12 cellular contexts compared by ENCODE assay signal in the genomic region with DNA sequence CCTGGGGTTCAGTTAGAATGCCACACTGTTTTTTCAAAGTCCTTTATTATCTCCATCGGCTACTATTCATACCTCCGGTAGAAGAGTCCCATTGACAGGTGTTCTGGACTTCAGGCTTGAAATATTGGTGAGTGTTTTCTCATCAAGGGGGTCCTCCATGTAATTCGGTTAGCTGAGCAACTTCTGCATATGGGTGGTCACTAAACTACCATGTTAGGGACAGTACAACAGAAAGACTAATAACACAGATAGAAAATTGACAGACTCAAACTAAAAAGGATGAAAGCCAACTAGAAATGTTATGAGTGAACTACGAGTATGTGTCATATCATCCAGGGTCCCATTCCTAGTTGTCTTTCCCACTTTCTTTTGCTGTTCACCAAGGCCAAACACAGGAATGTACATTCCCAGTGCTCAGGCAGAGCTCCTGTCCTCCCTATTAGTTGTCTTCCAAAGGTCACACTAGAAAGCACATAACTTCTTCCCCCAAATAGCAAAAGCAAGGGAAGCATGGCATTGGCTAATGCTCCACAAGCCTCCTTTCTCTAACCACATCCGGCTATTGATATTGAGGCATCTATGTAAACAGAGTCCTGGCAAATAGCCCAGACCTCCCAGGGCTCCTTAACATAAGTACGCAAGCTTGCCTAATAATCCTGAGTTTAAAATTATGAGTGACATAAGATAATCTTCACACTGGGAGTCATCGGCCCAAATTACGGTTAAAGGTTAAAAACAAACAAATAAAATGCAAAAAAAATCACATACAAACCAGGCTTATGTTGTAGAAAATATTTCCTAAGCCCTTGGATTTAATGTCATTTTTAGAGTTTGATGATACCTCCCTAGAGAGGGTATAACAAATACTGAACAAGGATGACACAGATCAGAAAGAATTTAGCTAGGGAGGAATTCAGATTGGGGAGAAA. TPM values are rescaled to one million over a fixed set of nuclear protein-coding genes. Genes with fewer than 3 reads are reported as not detected.
DNase-seq lines count a peak whose midpoint lies in the region; FAIRE-seq and TF ChIP-seq lines count a peak whose summit lies in the region.
"Had no signal": no experiment of that assay in that cellular context is flagged by ENCODE, and none has a peak within 500 bp of the region (broad histone marks: within the 10 kb centered on the region; RNA-seq: fewer than 3 reads in every experiment).

No MANE protein-coding gene starts in this region.

- dilution Hi-C loops in endothelial cell of umbilical vein (cut with MboI; ENCODE audit: extremely low pct_ligation_motif_present, low sequenced_read_pairs) = no loop called here

- intact Hi-C loops in endothelial cell of umbilical vein (cut with micrococcal nuclease) = no loop called here

- H3K4me1 ChIP-seq in endothelial cell of umbilical vein (ENCODE audit: control insufficient read depth, extremely low read depth, insufficient read depth, low read length) (no peaks in the 10 kb centered on the region), osteoblast (ENCODE audit: insufficient read depth, low read length) (peaks cover 22% of the 10 kb centered on the region)
- H3K4me1 ChIP-seq: testis had no signal

- no peaks in the 10 kb centered on the region for H3K36me3 ChIP-seq in endothelial cell of umbilical vein (ENCODE audit: control insufficient read depth in 2 of 2, extremely low read depth in 1 of 2, insufficient read depth in 2 of 2, low read length in 2 of 2)
- H3K36me3 ChIP-seq in osteoblast (ENCODE audit: insufficient read depth, low read length) = no peaks in the 10 kb centered on the region

- H3K4me2 ChIP-seq in endothelial cell of umbilical vein (ENCODE audit: insufficient read depth, low read length) (no peak overlapping the region), osteoblast (ENCODE audit: insufficient read depth, low read length) (peak overlapping the region; percentile 53)

- H3K9ac ChIP-seq in endothelial cell of umbilical vein (replicated peaks; ENCODE audit: extremely low read depth, insufficient read depth, low read length) = no peak overlapping the region

- no peak overlapping the region for H3K4me3 ChIP-seq in endothelial cell of umbilical vein (replicated peaks in 1 of 3; ENCODE audit: insufficient read depth in 1 of 3, low read depth in 1 of 3, low read length in 3 of 3)
- peak overlapping the region; percentile 27 for H3K4me3 ChIP-seq in osteoblast (ENCODE audit: insufficient read depth, low read length)
- H3K4me3 ChIP-seq: testis had no signal

- H3K9me1 ChIP-seq in endothelial cell of umbilical vein (replicated peaks; ENCODE audit: control insufficient read depth, extremely low read depth, insufficient read depth, low read length) = no peaks in the 10 kb centered on the region

- TF ChIP-seq CTCF in endothelial cell of umbilical vein (IDR thresholded peaks at IDR 0.05; ENCODE audit: extremely low read depth in 1 of 2, insufficient read depth in 1 of 2, low read depth in 1 of 2, low read length in 2 of 2) (no peak), osteoblast (IDR thresholded peaks at IDR 0.05; ENCODE audit: extremely low read depth, low read depth, low read length) (no peak), GM10248 (IDR thresholded peaks at IDR 0.05; ENCODE audit: control extremely low read depth, extremely low read depth, low read depth, missing control alignments) (no peak)

- H2AFZ ChIP-seq in endothelial cell of umbilical vein (ENCODE audit: low read depth, low read length) = no peak overlapping the region
- H2AFZ ChIP-seq in osteoblast (ENCODE audit: low read length) = no peak overlapping the region

- POLR2A ChIA-PET in endothelial cell of umbilical vein (lab: Charles Lee) = no interaction called here
- POLR2A ChIA-PET in GM10248 (lab: Yijun Ruan, JAX) = no interaction called here

- H3K27ac ChIP-seq in endothelial cell of umbilical vein (ENCODE audit: insufficient read depth, low read depth, low read length) (no peak overlapping the region), osteoblast (ENCODE audit: low read depth, low read length) (peak overlapping the region; percentile 54)
- H3K27ac ChIP-seq: testis had no signal

- no peak for TF ChIP-seq POLR2A in endothelial cell of umbilical vein (IDR thresholded peaks at IDR 0.05; ENCODE audit: low read depth, low read length)

- peak; percentile 75 for DNase-seq in DMS53 treated with DMSO at 0.1 percent for 48 hours (lab: John Stamatoyannopoulos, UW; ENCODE audit: unreplicated experiment)
- DNase-seq in NCI-H69 (lab: John Stamatoyannopoulos, UW) = peak; percentile 11
- DNase-seq in endothelial cell of umbilical vein (ENCODE audit: low read depth, low spot score) = peak; percentile 8
- no peak for DNase-seq in osteoblast (ENCODE audit: insufficient read length, low spot score, missing footprints)
- DNase-seq in NCI-H187 (lab: John Stamatoyannopoulos, UW) = no peak
- DNase-seq in activated CD4-positive, alpha-beta T cell treated with anti-CD3 and anti-CD28 coated beads for 1 hour = no peak
- no peak for DNase-seq in GM10248 (ENCODE audit: extremely low spot score)
- no peak for DNase-seq in activated naive CD4-positive, alpha-beta T cell (lab: John Stamatoyannopoulos, UW)
- DNase-seq: activated naive CD8-positive, alpha-beta T cell treated with anti-CD3 and anti-CD28 coated beads for 36 hours; stimulated activated CD4-positive, alpha-beta T cell treated with anti-CD3 and anti-CD28 coated beads, Interleukin-4, amount 100 ng/mL, for 1 hour; testis had no signal

- no peaks in the 10 kb centered on the region for H3K27me3 ChIP-seq in endothelial cell of umbilical vein (ENCODE audit: control insufficient read depth in 2 of 2, insufficient read depth in 2 of 2, low read length in 2 of 2)
- H3K27me3 ChIP-seq in osteoblast (ENCODE audit: insufficient read depth, low read length) = no peaks in the 10 kb centered on the region
- H3K27me3 ChIP-seq: testis had no signal

- no peaks in the 10 kb centered on the region for H3K79me2 ChIP-seq in endothelial cell of umbilical vein (ENCODE audit: control insufficient read depth, insufficient read depth, low read length)
- H3K79me2 ChIP-seq in osteoblast (ENCODE audit: insufficient read depth, low read length) = no peaks in the 10 kb centered on the region

- no TSS peak for BruUV-seq in endothelial cell of umbilical vein (replicated peaks; lab: Mats Ljungman, UMichigan)

- no peak for FAIRE-seq in endothelial cell of umbilical vein (lab: Jason Lieb, UNC)
- FAIRE-seq: frontal cortex had no signal

- CTCF ChIA-PET in endothelial cell of umbilical vein (lab: Charles Lee) (interaction anchor here (1.3 to 1.6 kb wide), 2 partner anchors 13 to 342 kb away, joined by 3 to 6 read pairs; no protein-coding TSS in a partner anchor), GM10248 (lab: Yijun Ruan, JAX) (interaction anchor here (0.7 kb wide), 1 partner anchor 23 kb away, joined by 3 read pairs; no protein-coding TSS in a partner anchor)

- no peaks in the 10 kb centered on the region for H3K9me3 ChIP-seq in endothelial cell of umbilical vein (replicated peaks; ENCODE audit: control insufficient read depth, insufficient read depth, low read length)
- H3K9me3 ChIP-seq in osteoblast (ENCODE audit: low read depth, low read length) = no peaks in the 10 kb centered on the region
- H3K9me3 ChIP-seq: testis had no signal

- H4K20me1 ChIP-seq in endothelial cell of umbilical vein (replicated peaks; ENCODE audit: control insufficient read depth, extremely low read depth, insufficient read depth, low read length) (no peaks in the 10 kb centered on the region), osteoblast (ENCODE audit: insufficient read depth, low read length) (no peaks in the 10 kb centered on the region)

TF ChIP-seq in endothelial cell of umbilical vein, 7 proteins besides CTCF, POLR2A, EP300 and RAD21:
- TF ChIP-seq JUN (IDR thresholded peaks at IDR 0.05; ENCODE audit: borderline replicate concordance, insufficient read depth, insufficient read length, low read depth) (no peak), MYC (IDR thresholded peaks at IDR 0.05; ENCODE audit: low read depth, low read length) (no peak)

RNA-seq across cellular contexts. Expression of a gene that starts 13.2 kb away (rescaled TPM):
- total RNA-seq in endothelial cell of umbilical vein (2,488 and 2,886 TPM in 2 replicates), osteoblast (221 and 272 TPM in 2 replicates)
- 1,646 and 1,926 TPM in 2 replicates for polyA plus RNA-seq in endothelial cell of umbilical vein
- 2,191 and 2,482 TPM in 2 replicates for polyA plus RNA-seq in endothelial cell of umbilical vein (2011; cell fraction: cytosol; rRNA removed)
- 2,136 and 2,278 TPM in 2 replicates for polyA plus RNA-seq in endothelial cell of umbilical vein (2011; cell fraction: nucleus; rRNA removed)
- 2,295 and 2,601 TPM in 2 replicates for polyA plus RNA-seq in endothelial cell of umbilical vein (2012)
- 1,101 and 1,172 TPM in 2 replicates for polyA minus RNA-seq in endothelial cell of umbilical vein
- polyA minus RNA-seq in endothelial cell of umbilical vein (2011; cell fraction: cytosol; rRNA and poly(A)+ RNA removed) = 1.2 TPM
- polyA minus RNA-seq in endothelial cell of umbilical vein (2011; cell fraction: nucleus; rRNA and poly(A)+ RNA removed) = 637 and 812 TPM in 2 replicates
- total RNA-seq: activated naive CD8-positive, alpha-beta T cell treated with anti-CD3 and anti-CD28 coated beads for 36 hours had no signal

Comparison
In these comparisons a context has a peak if more than half of its experiments do, and no peak if none do; other contexts are left out.
1. DNase-seq: peak in DMS53 treated with DMSO at 0.1 percent for 48 hours (single experiment), NCI-H69 (single experiment) and endothelial cell of umbilical vein (single experiment); none in osteoblast (single experiment), NCI-H187 (0 of 2), activated CD4-positive, alpha-beta T cell treated with anti-CD3 and anti-CD28 coated beads for 1 hour (single experiment), GM10248 (single experiment) and activated naive CD4-positive, alpha-beta T cell (0 of 4).